Comparison of ENCODE assay signal across 8 cellular contexts in genomic region chr4:155972098-155972497, GRCh38. TPM values are rescaled to one million over a fixed set of nuclear protein-coding genes. Genes with fewer than 3 reads are reported as not detected.
DNase-seq lines count a peak whose midpoint lies in the region; ATAC-seq and TF ChIP-seq lines count a peak whose summit lies in the region.

No MANE protein-coding gene starts in this region.

- H3K4me3 ChIP-seq in neural cell (ENCODE audit: low read length): no peak overlapping the region
- no peak overlapping the region for H3K4me3 ChIP-seq in CD4-positive, alpha-beta memory T cell (ENCODE audit: low read length in 2 of 2)

- TF ChIP-seq CTCF in WTC11 (IDR thresholded peaks at IDR 0.05) (no peak), neural cell (IDR thresholded peaks at IDR 0.05; ENCODE audit: poor library complexity, severe bottlenecking) (peak; percentile 45)
- no peak for TF ChIP-seq CTCF in CD4-positive, alpha-beta T cell (IDR thresholded peaks at IDR 0.05)

- H3K4me2 ChIP-seq in neural cell (ENCODE audit: low read length): no peak overlapping the region

- H3K79me2 ChIP-seq in neural cell (replicated peaks; ENCODE audit: insufficient read depth, low read length): no peaks in the 10 kb centered on the region

- H3K36me3 ChIP-seq in neural cell (ENCODE audit: insufficient read depth, low read length): no peaks in the 10 kb centered on the region
- H3K36me3 ChIP-seq in CD4-positive, alpha-beta memory T cell (ENCODE audit: insufficient read depth, low read length): no peaks in the 10 kb centered on the region

- H2AFZ ChIP-seq in neural cell (ENCODE audit: low read depth, low read length): no peak overlapping the region

- H3K27me3 ChIP-seq in neural cell (ENCODE audit: insufficient read depth, low read depth, low read length): no peaks in the 10 kb centered on the region
- H3K27me3 ChIP-seq in CD4-positive, alpha-beta memory T cell (ENCODE audit: insufficient read depth, low read length): no peaks in the 10 kb centered on the region
- H3K27me3 ChIP-seq in CD4-positive, alpha-beta T cell (ENCODE audit: control insufficient read depth, insufficient read depth, low read length): peaks cover 6% of the 10 kb centered on the region

- H3K4me1 ChIP-seq in CD4-positive, alpha-beta memory T cell (ENCODE audit: insufficient read depth, low read length): no peaks in the 10 kb centered on the region

- H3K9me3 ChIP-seq in neural cell (ENCODE audit: low read length): no peaks in the 10 kb centered on the region
- no peaks in the 10 kb centered on the region for H3K9me3 ChIP-seq in CD4-positive, alpha-beta memory T cell (ENCODE audit: control insufficient read depth in 1 of 2, low read length in 2 of 2)
- H3K9me3 ChIP-seq in CD4-positive, alpha-beta T cell (ENCODE audit: control insufficient read depth, low read length): no peaks in the 10 kb centered on the region

- no peaks in the 10 kb centered on the region for H4K20me1 ChIP-seq in neural cell (ENCODE audit: insufficient read depth)

- peaks cover 13% of the 10 kb centered on the region for H3F3A ChIP-seq in neural cell (ENCODE audit: insufficient read depth, low read length, poor library complexity, severe bottlenecking)

- CTCF ChIA-PET in WTC11 (lab: Charles Lee): interaction anchor here (1.0 to 2.1 kb wide), 2 partner anchors 11 to 19 kb away, joined by 4 to 10 read pairs; partner anchors contain the start of gene CTSO
- CTCF ChIA-PET in CD4-positive, alpha-beta memory T cell (lab: Charles Lee; ENCODE audit: partially characterized antibody): no interaction called here
- CTCF ChIA-PET in CD4-positive, alpha-beta T cell (lab: Charles Lee): no interaction called here

- ATAC-seq in HG03095 (IDR thresholded peaks at IDR 0.05; ENCODE audit: unreplicated experiment) (peak; percentile 47), WTC11 (peak; percentile 95)
- ATAC-seq in CD4-positive, alpha-beta T cell (ENCODE audit: poor library complexity): no peak

- POLR2A ChIA-PET in WTC11 (lab: Charles Lee): interaction anchor here (0.6 kb wide), 1 partner anchor 29 kb away, joined by 8 read pairs; no protein-coding TSS in a partner anchor
- POLR2A ChIA-PET in CD4-positive, alpha-beta memory T cell (lab: Charles Lee; ENCODE audit: partially characterized antibody): no interaction called here
- POLR2A ChIA-PET in CD4-positive, alpha-beta T cell (lab: Charles Lee): no interaction called here

- H3K27ac Mint-ChIP-seq in WTC11: no peak overlapping the region
- no peak overlapping the region for H3K27ac Mint-ChIP-seq in CD4-positive, alpha-beta memory T cell
- H3K27ac Mint-ChIP-seq in CD4-positive, alpha-beta T cell: no peak overlapping the region

- no peaks in the 10 kb centered on the region for H3K9me2 ChIP-seq in neural cell (ENCODE audit: insufficient read depth, low read length)

- no peak overlapping the region for H3K4me3 Mint-ChIP-seq in WTC11
- H3K4me3 Mint-ChIP-seq in CD4-positive, alpha-beta memory T cell: no peak overlapping the region
- no peak overlapping the region for H3K4me3 Mint-ChIP-seq in CD4-positive, alpha-beta T cell

- H3K27ac ChIP-seq in neural cell (ENCODE audit: low read length): no peak overlapping the region
- no peak overlapping the region for H3K27ac ChIP-seq in CD4-positive, alpha-beta memory T cell (ENCODE audit: low read depth, low read length)
- no peak overlapping the region for H3K27ac ChIP-seq in CD4-positive, alpha-beta T cell (ENCODE audit: low read depth, low read length)

- no peak overlapping the region for H3K9ac ChIP-seq in neural cell (ENCODE audit: low read length)

- H3K4me1 Mint-ChIP-seq in WTC11: peaks cover 27% of the 10 kb centered on the region
- no peaks in the 10 kb centered on the region for H3K4me1 Mint-ChIP-seq in CD4-positive, alpha-beta memory T cell
- H3K4me1 Mint-ChIP-seq in CD4-positive, alpha-beta T cell (ENCODE audit: low read depth): no peaks in the 10 kb centered on the region

- peak; percentile 44 for DNase-seq in NCI-H82 (lab: John Stamatoyannopoulos, UW)
- DNase-seq in NCI-H82 treated with DMSO at 0.1 percent for 48 hours (lab: John Stamatoyannopoulos, UW; ENCODE audit: unreplicated experiment): no peak
- peak; percentile 16 for DNase-seq in WTC11 (ENCODE audit: low spot score)
- DNase-seq in CD4-positive, alpha-beta memory T cell: no peak
- DNase-seq in CD4-positive, alpha-beta T cell: no peak
- DNase-seq in T-helper 9 cell: no peak

- no peaks in the 10 kb centered on the region; the same call in 1 of the 2 replicates for H3K27me3 Mint-ChIP-seq in WTC11 (ENCODE audit: low read depth)
- peaks cover 5 to 16% of the 10 kb centered on the region in 2 donors for H3K27me3 Mint-ChIP-seq in CD4-positive, alpha-beta memory T cell
- H3K27me3 Mint-ChIP-seq in CD4-positive, alpha-beta T cell: peaks cover 36% of the 10 kb centered on the region

- intact Hi-C loops in CD4-positive, alpha-beta memory T cell (cut with micrococcal nuclease): no loop called here
- intact Hi-C loops in CD4-positive, alpha-beta T cell (cut with DNase I, micrococcal nuclease): no loop called here

- H3K9me3 Mint-ChIP-seq in WTC11: peaks cover 21% of the 10 kb centered on the region
- H3K9me3 Mint-ChIP-seq in CD4-positive, alpha-beta memory T cell: peaks cover 0 to 2% (median 0%) of the 10 kb centered on the region in 8 donors
- no peaks in the 10 kb centered on the region for H3K9me3 Mint-ChIP-seq in CD4-positive, alpha-beta T cell

- peaks cover 2% of the 10 kb centered on the region for H3K36me3 Mint-ChIP-seq in WTC11
- no peaks in the 10 kb centered on the region for H3K36me3 Mint-ChIP-seq in CD4-positive, alpha-beta memory T cell
- H3K36me3 Mint-ChIP-seq in CD4-positive, alpha-beta T cell (ENCODE audit: low read depth): no peaks in the 10 kb centered on the region

- TF ChIP-seq RAD21 in neural cell (conservative IDR thresholded peaks at IDR 0.05): no peak

- TF ChIP-seq EP300 in neural cell (conservative IDR thresholded peaks at IDR 0.05; ENCODE audit: poor library complexity, severe bottlenecking): no peak

TF ChIP-seq in WTC11, 78 proteins besides CTCF, POLR2A, EP300 and RAD21:
- no peak for TF ChIP-seq NFE2L1 (CRISPR knock-in tag; IDR thresholded peaks at IDR 0.05)
- TF ChIP-seq SMAD3 (CRISPR knock-in tag; IDR thresholded peaks at IDR 0.05; ENCODE audit: borderline replicate concordance): no peak

TF ChIP-seq in neural cell, 6 proteins besides CTCF, POLR2A, EP300 and RAD21:
- TF ChIP-seq POLR2AphosphoS5 (IDR thresholded peaks at IDR 0.05) (no peak), REST (IDR thresholded peaks at IDR 0.05; ENCODE audit: borderline replicate concordance) (no peak), TAF1 (IDR thresholded peaks at IDR 0.05; ENCODE audit: low read depth) (no peak), EZH2 (IDR thresholded peaks at IDR 0.05; ENCODE audit: borderline replicate concordance, insufficient read depth, low read length, poor library complexity, severe bottlenecking) (no peak), SMC3 (conservative IDR thresholded peaks at IDR 0.05; ENCODE audit: poor library complexity) (no peak), MXI1 (conservative IDR thresholded peaks at IDR 0.05; ENCODE audit: poor library complexity, severe bottlenecking) (no peak)

RNA-seq across cellular contexts. Expression of gene CTSO, which starts 18.4 kb away (rescaled TPM):
- total RNA-seq in WTC11 (2021): 1.1 to 1.3 TPM (median 1.2 TPM) in 3 replicates
- polyA plus RNA-seq in neural cell: 0.16 and 0.26 TPM in 2 replicates
- 0.23 and 0.24 TPM in 2 replicates for polyA minus RNA-seq in neural cell
- total RNA-seq in CD4-positive, alpha-beta memory T cell: 10 to 100 TPM; 12.9 to 13.1 TPM
- polyA plus RNA-seq in CD4-positive, alpha-beta memory T cell: 10 to 100 TPM; 28.5 to 44.0 TPM
- total RNA-seq in CD4-positive, alpha-beta T cell: 1 to 10 TPM; 3.7 to 3.8 TPM

Comparison
In these comparisons a context has a peak if more than half of its experiments do, and no peak if none do; other contexts are left out.
1. DNase-seq: peak in NCI-H82 (single experiment) and WTC11 (single experiment); none in NCI-H82 treated with DMSO at 0.1 percent for 48 hours (single experiment), CD4-positive, alpha-beta memory T cell (0 of 5), CD4-positive, alpha-beta T cell (0 of 10) and T-helper 9 cell (single experiment).